Comparison of ENCODE assay signal across 9 cellular contexts in the genomic region with DNA sequence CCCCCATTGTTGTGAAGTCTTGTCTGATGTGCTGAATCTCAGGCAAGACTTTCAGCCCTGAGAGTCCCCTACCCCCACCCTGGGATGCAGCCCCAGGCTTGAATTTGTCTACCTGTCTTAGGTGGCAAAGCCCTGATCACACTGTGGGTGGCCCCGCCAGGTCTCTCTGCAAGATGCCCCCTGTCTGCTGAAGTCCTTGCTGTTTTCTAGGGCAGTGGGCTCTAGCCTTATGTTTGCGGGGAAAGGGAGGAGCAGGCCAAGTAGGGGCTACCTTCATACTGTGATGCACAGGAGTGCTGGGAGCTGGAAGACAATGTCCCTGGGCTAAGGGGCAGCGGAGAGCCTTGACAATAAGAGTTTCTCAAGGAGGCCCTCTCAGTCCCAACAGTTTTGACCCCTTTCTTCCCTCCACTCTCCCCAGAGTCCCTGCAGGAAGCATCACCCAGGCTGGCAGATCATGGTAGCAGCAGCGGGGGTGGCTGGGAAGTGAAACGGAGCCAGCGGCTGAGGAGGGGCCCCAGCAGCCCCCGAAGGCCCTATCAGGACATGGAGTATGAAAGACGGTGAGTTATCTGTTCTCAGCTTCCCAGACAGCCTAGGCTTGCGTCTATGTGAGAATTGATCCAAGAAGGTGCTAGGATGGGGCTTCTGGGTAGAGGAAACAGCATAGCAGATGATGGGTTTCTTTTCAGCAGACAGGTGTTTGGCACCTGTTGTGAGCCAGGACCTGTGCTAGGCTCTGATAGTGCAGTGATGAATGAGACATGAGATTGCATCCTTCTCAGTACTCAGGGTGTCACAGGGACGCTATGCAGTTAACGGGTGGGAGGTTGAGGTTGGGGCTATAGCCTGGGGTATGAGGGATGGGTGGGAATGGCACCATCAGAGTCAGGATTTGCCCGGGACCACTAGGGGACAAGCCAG. TPM values are rescaled to one million over a fixed set of nuclear protein-coding genes. Genes with fewer than 3 reads are reported as not detected.
A peak's percentile ranks its signal among the peaks of the same experiment; 100 is the strongest.
DNase-seq lines count a peak whose midpoint lies in the region; ATAC-seq, FAIRE-seq and TF ChIP-seq lines count a peak whose summit lies in the region.
"Had no signal": no experiment of that assay in that cellular context is flagged by ENCODE, and none has a peak within 500 bp of the region (broad histone marks: within the 10 kb centered on the region; RNA-seq: fewer than 3 reads in every experiment).

No MANE protein-coding gene starts in this region.

- intact Hi-C loops in activated CD4-positive, alpha-beta T cell treated with anti-CD3 and anti-CD28 coated beads, Interleukin-2, amount 10 ng/mL, durations not matched to agents 24 days and 14 days (cut with micrococcal nuclease) = loop anchor here (5.0 kb wide), 1 partner anchor 510 kb away; a partner anchor contains a TSS
- intact Hi-C loops in activated B cell treated with CpG ODN at 0.5 μM for 24 hours (cut with micrococcal nuclease) = no loop called here

- CTCF ChIA-PET in activated B cell treated with CpG ODN at 0.5 μM for 24 hours (lab: Charles Lee) = no interaction called here

- H3K36me3 Mint-ChIP-seq in activated CD4-positive, alpha-beta T cell treated with anti-CD3 and anti-CD28 coated beads, Interleukin-2, amount 10 ng/mL, durations not matched to agents 24 days and 14 days (ENCODE audit: low read depth) = peaks cover 40% of the 10 kb centered on the region
- H3K36me3 Mint-ChIP-seq in activated B cell treated with CpG ODN at 0.5 μM for 24 hours (ENCODE audit: low read depth) = peaks cover 30% of the 10 kb centered on the region

- DNase-seq in activated CD4-positive, alpha-beta T cell treated with anti-CD3 and anti-CD28 coated beads, Interleukin-2, amount 10 ng/mL, durations not matched to agents 24 days and 14 days = no peak
- DNase-seq in activated CD4-positive, alpha-beta T cell treated with anti-CD3 and anti-CD28 coated beads, Interleukin-2, amount 50 U/mL, for 1 hour = no peak
- DNase-seq in activated B cell treated with CpG ODN at 0.5 μM for 24 hours (no peak), fibroblast of the aortic adventitia (ENCODE audit: low read depth) (no peak), GM12892 (ENCODE audit: insufficient read length) (no peak), AML-193 (lab: John Stamatoyannopoulos, UW) (no peak)
- DNase-seq in stimulated activated naive CD8-positive, alpha-beta T cell treated with anti-CD3 and anti-CD28 coated beads, Interleukin-15, amount 100 ng/mL, for 72 hours = no peak
- DNase-seq: stimulated activated CD4-positive, alpha-beta T cell treated with anti-CD3 and anti-CD28 coated beads, Interleukin-2, amount 100 ng/mL, for 48 hours had no signal

- no peak for TF ChIP-seq POLR2A in GM12892 (IDR thresholded peaks at IDR 0.05; ENCODE audit: low read depth, low read length)

- peak overlapping the region; percentile 57 for H3K4me3 Mint-ChIP-seq in activated CD4-positive, alpha-beta T cell treated with anti-CD3 and anti-CD28 coated beads, Interleukin-2, amount 10 ng/mL, durations not matched to agents 24 days and 14 days
- H3K4me3 Mint-ChIP-seq in activated B cell treated with CpG ODN at 0.5 μM for 24 hours = peak overlapping the region; percentile 50
- peak overlapping the region; percentile 98 to 99 for H3K4me3 Mint-ChIP-seq in stimulated activated naive CD8-positive, alpha-beta T cell treated with anti-CD3 and anti-CD28 coated beads, Interleukin-15, amount 100 ng/mL, for 72 hours

- ATAC-seq in activated B cell treated with CpG ODN at 0.5 μM for 24 hours (ENCODE audit: low read depth) (no peak), HG02884 (IDR thresholded peaks at IDR 0.05; ENCODE audit: unreplicated experiment) (no peak)
- no peak for ATAC-seq in stimulated activated naive CD8-positive, alpha-beta T cell treated with anti-CD3 and anti-CD28 coated beads, Interleukin-15, amount 100 ng/mL, for 72 hours

- H3K4me3 ChIP-seq in fibroblast of the aortic adventitia (ENCODE audit: low read depth, low read length) = peak overlapping the region; percentile 79

- no peak for FAIRE-seq in GM12892 (lab: Jason Lieb, UNC)

- H3K27me3 Mint-ChIP-seq in activated CD4-positive, alpha-beta T cell treated with anti-CD3 and anti-CD28 coated beads, Interleukin-2, amount 10 ng/mL, durations not matched to agents 24 days and 14 days = no peaks in the 10 kb centered on the region
- H3K27me3 Mint-ChIP-seq in activated B cell treated with CpG ODN at 0.5 μM for 24 hours = no peaks in the 10 kb centered on the region
- no peaks in the 10 kb centered on the region for H3K27me3 Mint-ChIP-seq in stimulated activated naive CD8-positive, alpha-beta T cell treated with anti-CD3 and anti-CD28 coated beads, Interleukin-15, amount 100 ng/mL, for 72 hours

- POLR2A ChIA-PET in activated B cell treated with CpG ODN at 0.5 μM for 24 hours (lab: Charles Lee) = no interaction called here

- no peaks in the 10 kb centered on the region for H3K9me3 Mint-ChIP-seq in activated CD4-positive, alpha-beta T cell treated with anti-CD3 and anti-CD28 coated beads, Interleukin-2, amount 10 ng/mL, durations not matched to agents 24 days and 14 days
- H3K9me3 Mint-ChIP-seq in activated B cell treated with CpG ODN at 0.5 μM for 24 hours = no peaks in the 10 kb centered on the region
- no peaks in the 10 kb centered on the region for H3K9me3 Mint-ChIP-seq in stimulated activated naive CD8-positive, alpha-beta T cell treated with anti-CD3 and anti-CD28 coated beads, Interleukin-15, amount 100 ng/mL, for 72 hours

- no peak for TF ChIP-seq CTCF in activated B cell treated with CpG ODN at 0.5 μM for 24 hours (IDR thresholded peaks at IDR 0.05)
- no peak for TF ChIP-seq CTCF in fibroblast of the aortic adventitia (IDR thresholded peaks at IDR 0.05; ENCODE audit: insufficient read depth, low read length)

- peak overlapping the region; percentile 20 for H3K27ac Mint-ChIP-seq in activated CD4-positive, alpha-beta T cell treated with anti-CD3 and anti-CD28 coated beads, Interleukin-2, amount 10 ng/mL, durations not matched to agents 24 days and 14 days
- no peak overlapping the region for H3K27ac Mint-ChIP-seq in activated B cell treated with CpG ODN at 0.5 μM for 24 hours
- peak overlapping the region; percentile 78 to 80 for H3K27ac Mint-ChIP-seq in stimulated activated naive CD8-positive, alpha-beta T cell treated with anti-CD3 and anti-CD28 coated beads, Interleukin-15, amount 100 ng/mL, for 72 hours

- peaks cover 18% of the 10 kb centered on the region for H3K4me1 Mint-ChIP-seq in activated CD4-positive, alpha-beta T cell treated with anti-CD3 and anti-CD28 coated beads, Interleukin-2, amount 10 ng/mL, durations not matched to agents 24 days and 14 days
- H3K4me1 Mint-ChIP-seq in activated B cell treated with CpG ODN at 0.5 μM for 24 hours = peaks cover 32% of the 10 kb centered on the region
- peaks cover 29% of the 10 kb centered on the region for H3K4me1 Mint-ChIP-seq in stimulated activated naive CD8-positive, alpha-beta T cell treated with anti-CD3 and anti-CD28 coated beads, Interleukin-15, amount 100 ng/mL, for 72 hours

RNA-seq across cellular contexts. Expression of a gene that starts 2.2 kb away (rescaled TPM):
- 64.3 and 64.6 TPM in 2 replicates for total RNA-seq in activated CD4-positive, alpha-beta T cell treated with anti-CD3 and anti-CD28 coated beads, Interleukin-2, amount 10 ng/mL, durations not matched to agents 24 days and 14 days
- 54.9 and 55.6 TPM in 2 replicates for total RNA-seq in activated B cell treated with CpG ODN at 0.5 μM for 24 hours
- total RNA-seq in fibroblast of the aortic adventitia (ENCODE audit: low replicate concordance) = 22.7 and 37.9 TPM in 2 replicates
- 19.5 TPM for polyA plus RNA-seq in GM12892 (2012; ENCODE audit: missing spikeins)

RNA-seq across cellular contexts. Expression of a gene that starts 2.7 kb away (rescaled TPM):
- 86.8 and 89.5 TPM in 2 replicates for total RNA-seq in activated CD4-positive, alpha-beta T cell treated with anti-CD3 and anti-CD28 coated beads, Interleukin-2, amount 10 ng/mL, durations not matched to agents 24 days and 14 days
- total RNA-seq in activated B cell treated with CpG ODN at 0.5 μM for 24 hours (73.3 and 88.0 TPM in 2 replicates), fibroblast of the aortic adventitia (ENCODE audit: low replicate concordance) (45.5 and 94.4 TPM in 2 replicates)
- polyA plus RNA-seq in GM12892 (2012; ENCODE audit: missing spikeins) = 59.7 TPM

RNA-seq across cellular contexts. Expression of a gene that starts 46.4 kb away (rescaled TPM):
- total RNA-seq in activated CD4-positive, alpha-beta T cell treated with anti-CD3 and anti-CD28 coated beads, Interleukin-2, amount 10 ng/mL, durations not matched to agents 24 days and 14 days = 233 and 246 TPM in 2 replicates
- total RNA-seq in activated B cell treated with CpG ODN at 0.5 μM for 24 hours (229 and 235 TPM in 2 replicates), fibroblast of the aortic adventitia (ENCODE audit: low replicate concordance) (93.3 and 214 TPM in 2 replicates)
- polyA plus RNA-seq in GM12892 (2012; ENCODE audit: missing spikeins) = 112 TPM
